8 cellular contexts compared by ENCODE assay signal in the genomic region with DNA sequence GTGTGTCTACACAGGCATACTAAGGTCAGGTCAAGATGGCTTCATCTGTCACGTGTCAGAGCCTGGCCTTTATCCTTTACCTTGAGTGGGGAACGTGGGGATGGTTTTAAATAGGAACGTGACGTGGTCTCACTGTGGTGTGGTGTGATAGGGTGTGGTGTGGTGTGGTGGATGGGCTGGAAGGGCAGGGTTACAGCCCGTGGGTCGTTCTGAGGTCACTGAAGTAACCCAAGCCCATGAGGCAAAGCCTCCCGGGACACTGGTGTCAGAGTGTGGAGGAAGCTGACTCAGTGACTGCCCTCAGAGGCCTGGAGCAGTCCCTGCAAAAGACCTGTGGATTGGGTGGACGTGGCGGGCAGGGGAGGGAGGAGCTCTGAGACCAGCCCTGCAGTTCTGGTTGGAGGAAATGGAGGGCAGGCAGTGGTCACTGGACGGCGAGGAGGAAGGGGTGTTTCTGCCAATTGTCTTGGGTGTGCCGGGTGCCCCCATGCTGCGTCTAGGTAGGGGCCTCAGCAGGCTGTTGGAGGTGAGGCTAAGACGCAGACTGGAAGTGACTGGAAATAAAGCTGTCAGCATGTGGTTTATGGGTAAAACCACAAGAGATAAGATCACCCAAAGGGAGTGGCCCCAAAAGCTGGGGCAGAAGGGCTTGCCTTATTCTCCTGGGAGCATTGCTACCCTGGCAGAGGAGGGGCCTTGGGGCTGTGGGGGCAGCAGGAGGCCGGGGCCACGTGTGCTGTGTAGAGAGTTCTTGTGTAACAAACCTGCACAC.
DNase-seq lines count a peak whose midpoint lies in the region; ATAC-seq lines count a peak whose summit lies in the region.

No MANE protein-coding gene starts in this region.

- peaks cover 0 to 57% (median 31%) of the 10 kb centered on the region in 11 experiments; a peak in 15 of 22 replicates for H3K27me3 ChIP-seq in BLaER1 treated with 17β-estradiol and CSF1 and Interleukin-3, amounts not matched to agents 10 nM and 100 nM

- peak in 57 of 76 experiments; percentile 2 to 70 (median 26) for DNase-seq in HUDEP-2 (lab: John Stamatoyannopoulos, UW; ENCODE audit: unreplicated experiment in 76 of 76)
- peak; percentile 60 for DNase-seq in activated CD4-positive, CD25-positive, alpha-beta regulatory T cell treated with anti-CD3 and anti-CD28 coated beads, Interleukin-2, amount 50 U/mL, for 72 hours
- peak; percentile 41 for DNase-seq in effector CD4-positive, alpha-beta T cell
- peak; percentile 8 for DNase-seq in pulmonary artery endothelial cell (ENCODE audit: low read depth, low spot score)
- no peak for DNase-seq in NCI-H1092 (lab: John Stamatoyannopoulos, UW)
- DNase-seq in GM19240 (ENCODE audit: insufficient read length, low spot score): no peak

- H3K27ac ChIP-seq in BLaER1 treated with 17β-estradiol and CSF1 and Interleukin-3, amounts not matched to agents 10 nM and 100 nM: peak overlapping the region; percentile 47 to 90 (median 85); a peak in 21 of 22 replicates

- ATAC-seq in GM21526 (IDR thresholded peaks at IDR 0.05; ENCODE audit: low FRiP score, unreplicated experiment): peak; percentile 47

- peaks cover 16 to 70% (median 48%) of the 10 kb centered on the region in 11 experiments; a peak in 20 of 22 replicates for H4K20me1 ChIP-seq in BLaER1 treated with 17β-estradiol and CSF1 and Interleukin-3, amounts not matched to agents 10 nM and 100 nM

- peak overlapping the region; percentile 27 to 79 (median 76) for H3K9ac ChIP-seq in BLaER1 treated with 17β-estradiol and CSF1 and Interleukin-3, amounts not matched to agents 10 nM and 100 nM

- H3K9me3 ChIP-seq in BLaER1 treated with 17β-estradiol and CSF1 and Interleukin-3, amounts not matched to agents 10 nM and 100 nM (replicated peaks in 1 of 11): no peaks in the 10 kb centered on the region; a peak in 1 of 22 replicates

- peaks cover 87 to 100% (median 100%) of the 10 kb centered on the region in 10 experiments for H3K4me1 ChIP-seq in BLaER1 treated with 17β-estradiol and CSF1 and Interleukin-3, amounts not matched to agents 10 nM and 100 nM

- H3K36me3 ChIP-seq in BLaER1 treated with 17β-estradiol and CSF1 and Interleukin-3, amounts not matched to agents 10 nM and 100 nM: 0 out of 22 replicates have a peak, but pooled peaks cover 0 to 9% (median 0%) of the 10 kb centered on the region in 11 experiments

- H3K4me3 ChIP-seq in BLaER1 treated with 17β-estradiol and CSF1 and Interleukin-3, amounts not matched to agents 10 nM and 100 nM: peak overlapping the region in 7 of 10 experiments; percentile 7 to 59 (median 41); a peak in 12 of 20 replicates

- peak overlapping the region; percentile 88 to 99 (median 95) for H3K4me2 ChIP-seq in BLaER1 treated with 17β-estradiol and CSF1 and Interleukin-3, amounts not matched to agents 10 nM and 100 nM

Comparison
In these comparisons a context has a peak if more than half of its experiments do, and no peak if none do; other contexts are left out.
1. DNase-seq: peak in HUDEP-2 (57 of 76), activated CD4-positive, CD25-positive, alpha-beta regulatory T cell treated with anti-CD3 and anti-CD28 coated beads, Interleukin-2, amount 50 U/mL, for 72 hours (single experiment), effector CD4-positive, alpha-beta T cell (single experiment) and pulmonary artery endothelial cell (single experiment); none in NCI-H1092 (single experiment) and GM19240 (single experiment).